1 cellular context compared by ENCODE assay signal in genomic region chr9:84101892-84102632, GRCh38.
TF ChIP-seq lines count a peak whose summit lies in the region.

No MANE protein-coding gene starts in this region.

TF ChIP-seq in IMR-90, 13 proteins besides CTCF, POLR2A, EP300 and RAD21 (continued from another document):
- TF ChIP-seq ELK1 (IDR thresholded peaks at IDR 0.05; ENCODE audit: borderline replicate concordance, low read depth, low read length) (no peak), FOS (IDR thresholded peaks at IDR 0.05; ENCODE audit: low read depth, low read length) (no peak), RFX5 (IDR thresholded peaks at IDR 0.05; ENCODE audit: low read depth, low read length) (no peak), CEBPB (IDR thresholded peaks at IDR 0.05; ENCODE audit: low read depth, low read length) (no peak), MAZ (IDR thresholded peaks at IDR 0.05; ENCODE audit: borderline replicate concordance, low read depth, low read length) (no peak), NFE2L2 (IDR thresholded peaks at IDR 0.05; ENCODE audit: low read depth, low read length) (no peak), MXI1 (IDR thresholded peaks at IDR 0.05; ENCODE audit: borderline replicate concordance, low read depth, low read length) (no peak), MAFK (IDR thresholded peaks at IDR 0.05; ENCODE audit: low read depth, low read length) (no peak), RCOR1 (IDR thresholded peaks at IDR 0.05; ENCODE audit: insufficient replicate concordance, low read length) (no peak)
